ENCODE assay signal across 10 cellular contexts in the genomic region with DNA sequence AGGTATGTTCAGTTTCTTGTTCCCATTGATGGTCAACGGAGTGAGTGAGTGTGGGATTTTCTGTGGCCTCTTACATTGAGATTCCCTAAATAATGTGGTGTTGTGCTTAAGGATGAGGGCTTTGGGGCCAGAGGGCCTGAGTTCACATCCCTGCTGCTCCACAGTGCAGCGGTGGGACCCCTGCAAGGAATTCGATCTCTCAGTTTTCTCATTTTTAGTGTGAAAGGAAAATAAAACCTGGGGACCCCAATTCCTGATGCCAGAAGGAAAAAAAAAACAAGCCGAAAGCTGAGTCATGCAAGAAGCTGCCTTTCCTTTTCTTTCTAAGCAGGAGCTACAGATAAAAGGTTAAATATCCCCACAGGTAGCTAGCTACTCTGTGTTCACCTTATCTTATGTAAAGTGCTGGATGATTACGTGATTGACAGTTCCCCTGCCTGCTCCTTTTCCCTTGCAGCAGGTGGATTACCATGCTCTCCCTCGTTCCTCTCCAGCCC.
DNase-seq lines count a peak whose midpoint lies in the region; ATAC-seq, FAIRE-seq and TF ChIP-seq lines count a peak whose summit lies in the region.
"Had no signal": no experiment of that assay in that cellular context is flagged by ENCODE, and none has a peak within 500 bp of the region (broad histone marks: within the 10 kb centered on the region; RNA-seq: fewer than 3 reads in every experiment).

No MANE protein-coding gene starts in this region.

- DNase-seq in heart right ventricle, result no peak
- DNase-seq in cardiac septum (ENCODE audit: low spot score), result no peak
- no peak for DNase-seq in adipocyte (ENCODE audit: low read depth)
- no peak for DNase-seq in mesenchymal stem cell
- DNase-seq in vagina (ENCODE audit: extremely low spot score in 2 of 2), result no peak
- no peak for DNase-seq in DMS114 treated with DMSO at 0.1 percent for 48 hours (lab: John Stamatoyannopoulos, UW; ENCODE audit: unreplicated experiment)
- no peak for DNase-seq in RCC 7860 (ENCODE audit: low spot score)
- DNase-seq: nephron progenitor cell had no signal

- H3K79me1 ChIP-seq in mesenchymal stem cell (replicated peaks; ENCODE audit: low read length, poor library complexity, severe bottlenecking), result no peaks in the 10 kb centered on the region

- H3K23ac ChIP-seq in mesenchymal stem cell (ENCODE audit: low read length in 2 of 2), result no peak overlapping the region

- peak overlapping the region; percentile 67 for H2BK120ac ChIP-seq in mesenchymal stem cell (ENCODE audit: low read depth, low read length)

- no peak for TF ChIP-seq CTCF in heart right ventricle (IDR thresholded peaks at IDR 0.05)
- no peak for TF ChIP-seq CTCF in vagina (IDR thresholded peaks at IDR 0.05)

- H3K9me3 ChIP-seq in heart right ventricle, result no peaks in the 10 kb centered on the region
- no peaks in the 10 kb centered on the region for H3K9me3 ChIP-seq in adipocyte (ENCODE audit: control insufficient read depth, low read length)
- H3K9me3 ChIP-seq in mesenchymal stem cell (ENCODE audit: control insufficient read depth, low read length), result no peaks in the 10 kb centered on the region
- H3K9me3 ChIP-seq in vagina, result no peaks in the 10 kb centered on the region

- no peak overlapping the region for H2AK5ac ChIP-seq in mesenchymal stem cell (ENCODE audit: low read length, severe bottlenecking)

- peak overlapping the region; percentile 72 for H4K8ac ChIP-seq in mesenchymal stem cell (ENCODE audit: low read length)

- H3K27ac ChIP-seq in heart right ventricle (peak overlapping the region in 6 of 10 donors; percentile 22 to 66 (median 34)), mesenchymal stem cell (ENCODE audit: low read length, poor library complexity, severe bottlenecking) (peak overlapping the region; percentile 30), vagina (peak overlapping the region; percentile 61)

- peak overlapping the region in 1 of 2 experiments; percentile 44 for H3K4ac ChIP-seq in mesenchymal stem cell (ENCODE audit: low read depth in 1 of 2, low read length in 2 of 2)

- intact Hi-C loops in heart right ventricle (cut with DNase I) (no loop called here), cardiac septum (cut with DNase I) (loop anchor here (5.0 kb wide), 1 partner anchor 36 kb away; no protein-coding TSS in a partner anchor), vagina (cut with DNase I) (no loop called here)

- no peak for ATAC-seq in heart right ventricle
- no peak for ATAC-seq in GM19463 (IDR thresholded peaks at IDR 0.05; ENCODE audit: unreplicated experiment)

- no peak overlapping the region for H4K91ac ChIP-seq in mesenchymal stem cell (ENCODE audit: low read length)

- no peak for TF ChIP-seq POLR2A in vagina (IDR thresholded peaks at IDR 0.05)

- no peak overlapping the region for H2BK15ac ChIP-seq in mesenchymal stem cell (ENCODE audit: low read depth, poor library complexity, severe bottlenecking)

- no peak overlapping the region for H2BK5ac ChIP-seq in mesenchymal stem cell (ENCODE audit: low read depth, low read length, poor library complexity, severe bottlenecking)

- peak overlapping the region; percentile 50 to 69 for H3K18ac ChIP-seq in mesenchymal stem cell (ENCODE audit: low read depth in 1 of 2, low read length in 2 of 2)

- peak overlapping the region in 1 of 2 experiments; percentile 25 for H2BK12ac ChIP-seq in mesenchymal stem cell (ENCODE audit: low read length in 2 of 2)

- no peaks in the 10 kb centered on the region for H3K27me3 ChIP-seq in heart right ventricle
- no peaks in the 10 kb centered on the region for H3K27me3 ChIP-seq in adipocyte (replicated peaks; ENCODE audit: control insufficient read depth, insufficient read depth, low read length)
- H3K27me3 ChIP-seq in mesenchymal stem cell (ENCODE audit: control insufficient read depth in 1 of 2, insufficient read depth in 1 of 2, low read length in 2 of 2), result no peaks in the 10 kb centered on the region
- H3K27me3 ChIP-seq in vagina, result no peaks in the 10 kb centered on the region

- no peak overlapping the region for H2AFZ ChIP-seq in mesenchymal stem cell (ENCODE audit: low read depth, low read length)

- peaks cover 0 to 4% (median 0%) of the 10 kb centered on the region in 9 donors for H3K36me3 ChIP-seq in heart right ventricle
- no peaks in the 10 kb centered on the region for H3K36me3 ChIP-seq in adipocyte (ENCODE audit: control insufficient read depth, insufficient read depth, low read length, severe bottlenecking)
- no peaks in the 10 kb centered on the region for H3K36me3 ChIP-seq in mesenchymal stem cell (ENCODE audit: control insufficient read depth in 1 of 2, insufficient read depth in 2 of 2, low read depth in 1 of 2, low read length in 2 of 2)
- H3K36me3 ChIP-seq in vagina, result no peaks in the 10 kb centered on the region

- no peak for FAIRE-seq in RCC 7860 (lab: Jason Lieb, UNC)
- FAIRE-seq: endometrium had no signal

- peak overlapping the region in 1 of 2 experiments; percentile 53 for H3K14ac ChIP-seq in mesenchymal stem cell (ENCODE audit: low read length in 2 of 2)

- WGBS in heart right ventricle, 2 donors, result 81 to 86% methylated on average over 6 of the region's 6 CpGs
- WGBS in mesenchymal stem cell, result 63% methylated on average over 5 of the region's 6 CpGs

- H3K4me3 ChIP-seq in heart right ventricle, result peak overlapping the region in 7 of 10 donors; percentile 3 to 32 (median 20)
- peak overlapping the region; percentile 72 for H3K4me3 ChIP-seq in adipocyte (ENCODE audit: low read length)
- peak overlapping the region in 1 of 2 experiments; percentile 67 for H3K4me3 ChIP-seq in mesenchymal stem cell (ENCODE audit: insufficient read depth in 1 of 2, low read depth in 1 of 2, low read length in 2 of 2)
- H3K4me3 ChIP-seq in vagina, result peak overlapping the region; percentile 15 to 24

- peak overlapping the region; percentile 39 for H3K4me2 ChIP-seq in mesenchymal stem cell (ENCODE audit: low read length, poor library complexity, severe bottlenecking)

- peaks cover 5 to 35% (median 25%) of the 10 kb centered on the region in 9 donors for H3K4me1 ChIP-seq in heart right ventricle
- peaks cover 29% of the 10 kb centered on the region for H3K4me1 ChIP-seq in adipocyte (ENCODE audit: control insufficient read depth, insufficient read depth, low read length)
- H3K4me1 ChIP-seq in mesenchymal stem cell (ENCODE audit: control insufficient read depth, insufficient read depth, low read depth, low read length), result peaks cover 6% of the 10 kb centered on the region
- peaks cover 27% of the 10 kb centered on the region for H3K4me1 ChIP-seq in vagina

- H3K9ac ChIP-seq in adipocyte (ENCODE audit: low read length), result peak overlapping the region; percentile 75
- H3K9ac ChIP-seq in mesenchymal stem cell (ENCODE audit: low read length), result peak overlapping the region; percentile 88
